Comparison of ENCODE assay signal across 21 cellular contexts in the genomic region with DNA sequence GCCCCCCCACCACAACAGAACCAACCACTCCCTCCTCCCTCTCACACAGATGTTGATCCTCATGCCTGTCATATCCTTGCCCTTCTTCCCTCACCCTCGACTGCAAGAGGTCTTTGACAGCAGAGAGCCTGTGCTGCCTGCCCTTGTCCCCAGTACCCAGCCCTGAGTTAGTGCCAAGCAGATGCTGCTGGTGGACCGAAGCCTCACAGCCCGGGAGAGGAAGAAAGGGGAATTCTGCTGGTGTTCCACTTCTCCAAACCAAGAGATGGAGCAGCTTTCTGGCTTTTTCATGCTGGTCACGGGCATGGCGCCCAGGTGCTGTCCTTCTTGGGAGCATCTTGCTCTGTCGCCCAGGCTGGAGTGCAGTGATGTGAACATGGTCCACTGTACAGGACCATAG.
"Had no signal": no experiment of that assay in that cellular context is flagged by ENCODE, and none has a peak within 500 bp of the region (broad histone marks: within the 10 kb centered on the region; RNA-seq: fewer than 3 reads in every experiment).

No MANE protein-coding gene starts in this region.

- ATAC-seq: activated CD4-positive, alpha-beta T cell treated with anti-CD3 and anti-CD28 coated beads for 36 hours; gastroesophageal sphincter; heart left ventricle; mucosa of descending colon; natural killer cell treated with Interleukin-12 subunit alpha and Interleukin-12 subunit beta and Interleukin-15 and Interleukin-18, amount 100 ng/mL, for 72 hours; right lobe of liver; upper lobe of right lung had no signal

- DNase-seq: activated B cell treated with CpG ODN at 0.5 μM for 24 hours; activated CD4-positive, alpha-beta T cell treated with anti-CD3 and anti-CD28 coated beads for 36 hours; activated CD4-positive, alpha-beta T cell treated with anti-CD3 and anti-CD28 coated beads, Interleukin-2, amount 50 U/mL, for 4 hours; activated effector memory CD4-positive, alpha-beta T cell treated with anti-CD3 and anti-CD28 coated beads, Interleukin-2, amount 50 U/mL, for 16 hours; activated naive CD4-positive, alpha-beta T cell treated with anti-CD3 and anti-CD28 coated beads for 36 hours; amniotic stem cell; brain microvascular endothelial cell; heart left ventricle; mesendoderm; mucosa of descending colon; ovary; right lobe of liver; stimulated activated CD4-positive, alpha-beta T cell treated with anti-CD3 and anti-CD28 coated beads, Interleukin-2, amount 100 ng/mL, for 48 hours; stimulated activated naive CD4-positive, alpha-beta T cell treated with Interleukin-2 at 50 U/mL for 16 hours; T-helper 1 cell; thyroid gland; upper lobe of right lung had no signal

- H3K27ac Mint-ChIP-seq: activated B cell treated with CpG ODN at 0.5 μM for 24 hours; activated naive CD4-positive, alpha-beta T cell treated with anti-CD3 and anti-CD28 coated beads for 36 hours; activated T-helper 1 cell treated with anti-CD3 and anti-CD28 coated beads, Interleukin-12 subunit alpha, Interleukin-12 subunit beta, Interleukin-2, Interleukin-4 antibody, amounts not matched to agents 30 ng/mL and 10 ng/mL and 1 ng/mL, durations not matched to agents 14 hours and 24 hours and 36 hours; T-helper 2 cell treated with Interferon-gamma antibody and Interleukin-4, amounts not matched to agents 5 μg/mL and 100 μg/mL, for 36 hours had no signal

- H3K27me3 ChIP-seq: brain microvascular endothelial cell, gastroesophageal sphincter, heart left ventricle, ovary, right lobe of liver, thyroid gland, upper lobe of right lung had no signal

- H3K36me3 ChIP-seq: ovary had no signal

- H3K9me3 Mint-ChIP-seq: activated B cell treated with CpG ODN at 0.5 μM for 24 hours; activated naive CD4-positive, alpha-beta T cell treated with anti-CD3 and anti-CD28 coated beads for 36 hours; activated T-helper 1 cell treated with anti-CD3 and anti-CD28 coated beads, Interleukin-12 subunit alpha, Interleukin-12 subunit beta, Interleukin-2, Interleukin-4 antibody, amounts not matched to agents 30 ng/mL and 10 ng/mL and 1 ng/mL, durations not matched to agents 14 hours and 24 hours and 36 hours; natural killer cell treated with Interleukin-12 subunit alpha and Interleukin-12 subunit beta and Interleukin-15 and Interleukin-18, amount 100 ng/mL, for 72 hours; T-helper 2 cell treated with Interferon-gamma antibody and Interleukin-4, amounts not matched to agents 5 μg/mL and 100 μg/mL, for 36 hours had no signal

- H3K4me1 Mint-ChIP-seq: activated B cell treated with CpG ODN at 0.5 μM for 24 hours had no signal

- H3K27ac ChIP-seq: brain microvascular endothelial cell, heart left ventricle, ovary, right lobe of liver, thyroid gland, upper lobe of right lung had no signal

- H3K9me3 ChIP-seq: gastroesophageal sphincter, heart left ventricle, mucosa of descending colon, ovary, right lobe of liver, thyroid gland, upper lobe of right lung had no signal

- H3K4me3 ChIP-seq: gastroesophageal sphincter, heart left ventricle, mucosa of descending colon, ovary, right lobe of liver, thyroid gland, upper lobe of right lung had no signal

- H3K4me3 Mint-ChIP-seq: activated B cell treated with CpG ODN at 0.5 μM for 24 hours; activated CD4-positive, alpha-beta T cell treated with anti-CD3 and anti-CD28 coated beads for 36 hours; activated naive CD4-positive, alpha-beta T cell treated with anti-CD3 and anti-CD28 coated beads for 36 hours; activated T-helper 1 cell treated with anti-CD3 and anti-CD28 coated beads, Interleukin-12 subunit alpha, Interleukin-12 subunit beta, Interleukin-2, Interleukin-4 antibody, amounts not matched to agents 30 ng/mL and 10 ng/mL and 1 ng/mL, durations not matched to agents 14 hours and 24 hours and 36 hours; natural killer cell treated with Interleukin-12 subunit alpha and Interleukin-12 subunit beta and Interleukin-15 and Interleukin-18, amount 100 ng/mL, for 72 hours; T-helper 2 cell treated with Interferon-gamma antibody and Interleukin-4, amounts not matched to agents 5 μg/mL and 100 μg/mL, for 36 hours had no signal

- H3K27me3 Mint-ChIP-seq: activated B cell treated with CpG ODN at 0.5 μM for 24 hours; activated CD4-positive, alpha-beta T cell treated with anti-CD3 and anti-CD28 coated beads for 36 hours; natural killer cell treated with Interleukin-12 subunit alpha and Interleukin-12 subunit beta and Interleukin-15 and Interleukin-18, amount 100 ng/mL, for 72 hours had no signal
